ENCODE assay signal across 21 cellular contexts in the genomic region with DNA sequence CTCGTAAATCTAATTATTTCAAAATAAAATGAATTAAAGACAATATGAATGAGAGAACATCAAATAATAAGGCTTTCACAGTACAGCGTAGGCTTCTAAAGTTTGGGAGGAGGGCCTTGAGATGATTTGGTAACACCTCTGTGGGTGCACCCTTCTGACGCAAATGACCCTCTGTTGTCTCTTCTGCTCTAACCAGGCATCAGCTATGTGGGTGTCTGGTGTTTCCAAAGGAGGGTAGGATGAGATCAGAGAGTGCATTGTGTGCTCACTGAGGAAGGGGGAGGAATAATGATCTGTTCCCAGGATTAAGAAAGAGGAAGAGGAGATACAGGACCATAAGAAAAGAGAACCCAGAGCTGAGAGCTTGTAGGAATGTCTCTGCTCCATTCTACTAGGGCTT.
DNase-seq lines count a peak whose midpoint lies in the region; ATAC-seq, FAIRE-seq and TF ChIP-seq lines count a peak whose summit lies in the region.
"Had no signal": no experiment of that assay in that cellular context is flagged by ENCODE, and none has a peak within 500 bp of the region (broad histone marks: within the 10 kb centered on the region; RNA-seq: fewer than 3 reads in every experiment).

No MANE protein-coding gene starts in this region.

- H3K36me3 ChIP-seq in Panc1 (ENCODE audit: control insufficient read depth, insufficient read depth, low read length) (no peaks in the 10 kb centered on the region), H1 (ENCODE audit: control insufficient read depth in 2 of 4, insufficient read depth in 4 of 4, low read length in 3 of 4) (no peaks in the 10 kb centered on the region)
- H3K36me3 ChIP-seq: BLaER1, HAP-1 had no signal

- H3K27me3 Mint-ChIP-seq in stimulated activated memory B cell treated with anti-CD40 and anti-IgM and Interleukin-4, amounts not matched to agents 10 μg/mL and 1 μg/mL and 100 μg/mL, for 72 hours, result peaks cover 8% of the 10 kb centered on the region

- POLR2A ChIA-PET in Panc1 (lab: Charles Lee) (no interaction called here), H1 (lab: Charles Lee; ENCODE audit: partially characterized antibody) (no interaction called here)

- no TSS peak for BruUV-seq in Panc1 (replicated peaks; lab: Mats Ljungman, UMichigan)

- no peak for FAIRE-seq in H1 (lab: Jason Lieb, UNC)
- FAIRE-seq: G401.6, GM12892, H54 had no signal

- no peak overlapping the region for H3K9ac ChIP-seq in H1 (replicated peaks in 1 of 4; ENCODE audit: extremely low read depth in 1 of 4, low read depth in 3 of 4, low read length in 3 of 4)
- H3K9ac ChIP-seq: BLaER1 had no signal

- TF ChIP-seq CTCF in Panc1 (IDR thresholded peaks at IDR 0.05) (no peak), H1 (IDR thresholded peaks at IDR 0.05; ENCODE audit: control extremely low read depth in 1 of 3, insufficient read depth in 1 of 3, low read depth in 1 of 3, low read length in 3 of 3) (no peak)

- WGBS in H1 (ENCODE audit: extremely low coverage in 1 of 2, insufficient coverage in 1 of 2, insufficient read length in 1 of 2, insufficient replicate concordance in 2 of 2, low coverage in 1 of 2, low lambda C conversion rate in 2 of 2, missing lambda C conversion rate in 1 of 2), 2 experiments, result 94% methylated on average over 3 of the region's 3 CpGs; no CpG with 5 or more reads in 1 of the 2 experiments

- H2BK120ac ChIP-seq in H1 (replicated peaks; ENCODE audit: low read depth, low read length), result no peak overlapping the region

- no peak overlapping the region for H4K91ac ChIP-seq in H1 (replicated peaks; ENCODE audit: insufficient read length, low read length)

- no peak overlapping the region for H2BK20ac ChIP-seq in H1 (ENCODE audit: low read length)

- H3K56ac ChIP-seq in H1 (replicated peaks; ENCODE audit: insufficient read length, low read depth, low read length), result no peak overlapping the region

- no peaks in the 10 kb centered on the region for H4K20me1 ChIP-seq in H1 (replicated peaks in 1 of 2; ENCODE audit: control insufficient read depth in 1 of 2, insufficient read depth in 2 of 2, low read length in 2 of 2)
- H4K20me1 ChIP-seq: BLaER1 had no signal

- H3K9me3 ChIP-seq in Panc1 (ENCODE audit: control insufficient read depth, insufficient read depth, low read depth, low read length) (no peaks in the 10 kb centered on the region), H1 (ENCODE audit: insufficient read depth in 2 of 2, low read depth in 1 of 2, low read length in 1 of 2) (no peaks in the 10 kb centered on the region)
- H3K9me3 ChIP-seq: BLaER1, Caco-2, HAP-1 had no signal

- H3K27ac Mint-ChIP-seq in stimulated activated memory B cell treated with anti-CD40 and anti-IgM and Interleukin-4, amounts not matched to agents 10 μg/mL and 1 μg/mL and 100 μg/mL, for 72 hours, result no peak overlapping the region
- H3K27ac Mint-ChIP-seq: B cell; CD4-positive, CD25-positive, alpha-beta regulatory T cell; CD8-positive, alpha-beta T cell; GM23338 had no signal

- in situ Hi-C loops in Panc1 (cut with HindIII; ENCODE audit: low pct_unique_long_range_greater_than_20kb, low sequenced_read_pairs), result no loop called here

- peak; percentile 9 for DNase-seq in MV-4-11 (lab: John Stamatoyannopoulos, UW)
- no peak for DNase-seq in Panc1 (ENCODE audit: low read depth, low spot score)
- no peak for DNase-seq in H1 (ENCODE audit: low read depth in 1 of 2, low spot score in 2 of 2)
- peak; percentile 42 for DNase-seq in putamen (ENCODE audit: low spot score)
- no peak for DNase-seq in stimulated activated CD8-positive, alpha-beta memory T cell treated with anti-CD3 and anti-CD28 coated beads, Interleukin-4, amount 100 ng/mL, for 48 hours
- no peak for DNase-seq in T-helper 2 cell
- DNase-seq in pons (ENCODE audit: low spot score), result no peak
- DNase-seq: Caco-2; CD4-positive, CD25-positive, alpha-beta regulatory T cell; CD8-positive, alpha-beta T cell; DMS153; DND-41 had no signal

- no peaks in the 10 kb centered on the region for H3K79me2 ChIP-seq in H1 (ENCODE audit: control insufficient read depth in 1 of 2, insufficient read depth in 2 of 2, low read length in 2 of 2)

- no peak for TF ChIP-seq POLR2A in H1 (IDR thresholded peaks at IDR 0.05; ENCODE audit: control extremely low read depth in 1 of 2, low read depth in 2 of 2, low read length in 2 of 2)

- CTCF ChIA-PET in Panc1 (lab: Charles Lee) (no interaction called here), H1 (lab: Charles Lee; ENCODE audit: partially characterized antibody) (interaction anchor here (0.6 to 2.8 kb wide), 11 partner anchors 11 to 1563 kb away, joined by 3 to 10 read pairs (median 4); no protein-coding TSS in a partner anchor)

- H2BK5ac ChIP-seq in H1 (ENCODE audit: low read depth, low read length), result no peak overlapping the region

- no peaks in the 10 kb centered on the region for H3K79me1 ChIP-seq in H1 (ENCODE audit: low read depth, low read length)

- TF ChIP-seq EP300 in H1 (IDR thresholded peaks at IDR 0.05; ENCODE audit: borderline replicate concordance in 1 of 2, low read depth in 2 of 2, low read length in 2 of 2), result no peak

- H2AFZ ChIP-seq in H1 (ENCODE audit: low read length), result no peak overlapping the region

- no peaks in the 10 kb centered on the region for H3K9me3 Mint-ChIP-seq in stimulated activated memory B cell treated with anti-CD40 and anti-IgM and Interleukin-4, amounts not matched to agents 10 μg/mL and 1 μg/mL and 100 μg/mL, for 72 hours
- H3K9me3 Mint-ChIP-seq: CD8-positive, alpha-beta T cell; GM23338 had no signal

- H3K27me3 ChIP-seq in Panc1 (ENCODE audit: control insufficient read depth, insufficient read depth, low read length) (no peaks in the 10 kb centered on the region), H1 (replicated peaks in 1 of 4; ENCODE audit: control insufficient read depth in 3 of 4, extremely low read depth in 1 of 4, insufficient read depth in 3 of 4, low read length in 3 of 4) (no peaks in the 10 kb centered on the region)
- H3K27me3 ChIP-seq: BLaER1 had no signal

- H3K4me1 Mint-ChIP-seq in stimulated activated memory B cell treated with anti-CD40 and anti-IgM and Interleukin-4, amounts not matched to agents 10 μg/mL and 1 μg/mL and 100 μg/mL, for 72 hours, result no peaks in the 10 kb centered on the region
- H3K4me1 Mint-ChIP-seq: B cell; CD4-positive, CD25-positive, alpha-beta regulatory T cell had no signal

- 0 out of 2 replicates have a peak overlapping the region, but pooled peaks have one; percentile 28 for H2BK12ac ChIP-seq in H1 (ENCODE audit: low read depth, low read length)

- H4K5ac ChIP-seq in H1 (ENCODE audit: insufficient read length, low read depth, low read length), result no peak overlapping the region

- H3K4me2 ChIP-seq in H1 (ENCODE audit: insufficient read depth in 1 of 2, low read depth in 2 of 2, low read length in 2 of 2), result no peak overlapping the region; a peak in 1 of 4 replicates
- H3K4me2 ChIP-seq: BLaER1 had no signal

- no peak overlapping the region for H3K4ac ChIP-seq in H1 (replicated peaks; ENCODE audit: insufficient read length, low read depth, low read length)

- intact Hi-C loops in Panc1 (cut with micrococcal nuclease; ENCODE audit: unreplicated experiment), result no loop called here

- H3K27ac ChIP-seq in Panc1 (ENCODE audit: low read length) (peak overlapping the region; percentile 10; the same call in 1 of the 2 replicates), H1 (ENCODE audit: low read depth, low read length) (no peak overlapping the region)
- H3K27ac ChIP-seq: BLaER1, C4-2B had no signal

- no peak overlapping the region for H2AK5ac ChIP-seq in H1 (ENCODE audit: low read depth, low read length)

- no peak overlapping the region for H4K8ac ChIP-seq in H1 (ENCODE audit: extremely low read depth, insufficient read depth, low read length)

- H3K4me1 ChIP-seq in Panc1 (ENCODE audit: control insufficient read depth, insufficient read depth, low read length), result no peaks in the 10 kb centered on the region
- H3K4me1 ChIP-seq in H1 (replicated peaks in 1 of 4; ENCODE audit: control insufficient read depth in 3 of 4, insufficient read depth in 4 of 4, low read length in 3 of 4), result peaks cover 0 to 6% (median 5%) of the 10 kb centered on the region in 4 experiments; a peak in 6 of 7 replicates
- H3K4me1 ChIP-seq: Caco-2, HAP-1 had no signal

- H3K18ac ChIP-seq in H1 (ENCODE audit: extremely low read depth, low read length), result no peak overlapping the region

- no peak for TF ChIP-seq RAD21 in H1 (IDR thresholded peaks at IDR 0.05 in 1 of 2, conservative IDR thresholded peaks at IDR 0.05 in 1 of 2; ENCODE audit: low read depth in 2 of 2, low read length in 2 of 2)

- H3K4me3 ChIP-seq in Panc1 (ENCODE audit: low read depth in 2 of 2, low read length in 2 of 2) (no peak overlapping the region), H1 (ENCODE audit: extremely low read depth in 1 of 4, insufficient read depth in 2 of 4, low read depth in 3 of 4, low read length in 4 of 4) (no peak overlapping the region)
- H3K4me3 ChIP-seq: BLaER1, GM23338, HAP-1 had no signal

- H3K14ac ChIP-seq in H1 (ENCODE audit: insufficient read length), result no peak overlapping the region

- H3K23ac ChIP-seq in H1 (ENCODE audit: insufficient read length), result no peak overlapping the region

- no peak for ATAC-seq in Panc1
- ATAC-seq in stimulated activated memory B cell treated with anti-CD40 and anti-IgM and Interleukin-4, amounts not matched to agents 10 μg/mL and 1 μg/mL and 100 μg/mL, for 72 hours, result no peak
- ATAC-seq: CD8-positive, alpha-beta T cell had no signal

- H2BK15ac ChIP-seq in H1 (ENCODE audit: low read length), result no peak overlapping the region

- no peaks in the 10 kb centered on the region for H3K23me2 ChIP-seq in H1 (ENCODE audit: low read depth, low read length)

- H3K4me3 Mint-ChIP-seq in stimulated activated memory B cell treated with anti-CD40 and anti-IgM and Interleukin-4, amounts not matched to agents 10 μg/mL and 1 μg/mL and 100 μg/mL, for 72 hours, result no peak overlapping the region
- H3K4me3 Mint-ChIP-seq: B cell; CD4-positive, CD25-positive, alpha-beta regulatory T cell; CD8-positive, alpha-beta T cell; GM23338 had no signal

- H3K36me3 Mint-ChIP-seq in stimulated activated memory B cell treated with anti-CD40 and anti-IgM and Interleukin-4, amounts not matched to agents 10 μg/mL and 1 μg/mL and 100 μg/mL, for 72 hours, result no peaks in the 10 kb centered on the region
- H3K36me3 Mint-ChIP-seq: CD4-positive, CD25-positive, alpha-beta regulatory T cell; CD8-positive, alpha-beta T cell had no signal

TF ChIP-seq in H1, 55 proteins besides CTCF, POLR2A, EP300 and RAD21 (continues in another document):
- no peak for TF ChIP-seq MAFK (IDR thresholded peaks at IDR 0.05; ENCODE audit: low read depth, low read length)
- TF ChIP-seq NANOG (IDR thresholded peaks at IDR 0.05; ENCODE audit: insufficient read depth, low read depth, low read length, poor library complexity, severe bottlenecking), result no peak
- TF ChIP-seq EZH2 (IDR thresholded peaks at IDR 0.05; ENCODE audit: low read depth, low read length, severe bottlenecking), result no peak
- no peak for TF ChIP-seq NRF1 (IDR thresholded peaks at IDR 0.05; ENCODE audit: low read depth, low read length)
- no peak for TF ChIP-seq RBBP5 (IDR thresholded peaks at IDR 0.05; ENCODE audit: borderline replicate concordance, low read depth, low read length)
- TF ChIP-seq SIN3A (conservative IDR thresholded peaks at IDR 0.05 in 1 of 2, IDR thresholded peaks at IDR 0.05 in 1 of 2; ENCODE audit: low read depth in 1 of 2, low read length in 2 of 2), result no peak

Comparison
In these comparisons a context has a peak if more than half of its experiments do, and no peak if none do; other contexts are left out.
1. DNase-seq: peak in MV-4-11 (single experiment) and putamen (single experiment); none in Panc1 (single experiment), H1 (0 of 2), stimulated activated CD8-positive, alpha-beta memory T cell treated with anti-CD3 and anti-CD28 coated beads, Interleukin-4, amount 100 ng/mL, for 48 hours (single experiment), T-helper 2 cell (0 of 5) and pons (single experiment).